In genomic region chrX:15963858-15964257, GRCh38 we compare ENCODE assay signal across 21 cellular contexts.
DNase-seq lines count a peak whose midpoint lies in the region; ATAC-seq, FAIRE-seq and TF ChIP-seq lines count a peak whose summit lies in the region.
"Had no signal": no experiment of that assay in that cellular context is flagged by ENCODE, and none has a peak within 500 bp of the region (broad histone marks: within the 10 kb centered on the region; RNA-seq: fewer than 3 reads in every experiment).

No MANE protein-coding gene starts in this region.

- no peaks in the 10 kb centered on the region for H3K9me3 ChIP-seq in HepG2 (ENCODE audit: low read length)
- H3K9me3 ChIP-seq in right lobe of liver, result no peaks in the 10 kb centered on the region
- H3K9me3 ChIP-seq in astrocyte (ENCODE audit: insufficient read depth, low read depth, low read length), result no peaks in the 10 kb centered on the region
- H3K9me3 ChIP-seq: A549, Caco-2 had no signal

- FAIRE-seq in HepG2 (lab: Jason Lieb, UNC) (no peak), astrocyte (lab: Jason Lieb, UNC) (peak; percentile 78)
- FAIRE-seq: D721Med, G401.6, GM19239 had no signal

- DNase-seq in HepG2 (ENCODE audit: low spot score) (no peak), right lobe of liver (no peak), astrocyte (ENCODE audit: low read depth) (no peak), GM10266 (ENCODE audit: extremely low spot score) (no peak)
- no peak for DNase-seq in activated CD4-positive, alpha-beta T cell treated with anti-CD3 and anti-CD28 coated beads for 1 hour
- DNase-seq: AML-193; Caco-2; Calu3; CD4-positive, alpha-beta T cell; CD8-positive, alpha-beta T cell; DMS79 treated with DMSO at 0.1 percent for 48 hours; GF-D8 had no signal

- no peaks in the 10 kb centered on the region for H3K27me3 Mint-ChIP-seq in astrocyte (ENCODE audit: low read depth, unreplicated experiment)
- H3K27me3 Mint-ChIP-seq: B cell; CD4-positive, alpha-beta T cell had no signal

- 0% methylated on average over 1 of the region's 1 CpG for WGBS in HepG2 (ENCODE audit: low lambda C conversion rate)
- 50% methylated on average over 1 of the region's 1 CpG for WGBS in right lobe of liver (ENCODE audit: insufficient coverage, low coverage, low lambda C conversion rate, missing lambda C conversion rate)

- TF ChIP-seq EP300 in HepG2 (IDR thresholded peaks at IDR 0.05; ENCODE audit: low read depth in 2 of 2, low read length in 2 of 2) (no peak), HepG2 (CRISPR knock-in tag; IDR thresholded peaks at IDR 0.05; ENCODE audit: borderline replicate concordance) (no peak)

- H3K4me1 ChIP-seq in HepG2 (ENCODE audit: insufficient read depth, low read length) (no peaks in the 10 kb centered on the region), right lobe of liver (no peaks in the 10 kb centered on the region), astrocyte (ENCODE audit: insufficient read depth, low read length) (no peaks in the 10 kb centered on the region)
- H3K4me1 ChIP-seq: A549; BLaER1 treated with 17β-estradiol and CSF1 and Interleukin-3, amounts not matched to agents 10 nM and 100 nM; Caco-2 had no signal

- CTCF ChIA-PET in HepG2 (lab: Yijun Ruan, JAX; ENCODE audit: low intra/inter-chr PET ratio, low total read pairs), result no interaction called here

- H3K27me3 ChIP-seq in HepG2 (ENCODE audit: control insufficient read depth in 1 of 2, insufficient read depth in 2 of 2, low read length in 2 of 2), result no peaks in the 10 kb centered on the region
- H3K27me3 ChIP-seq in right lobe of liver, result no peaks in the 10 kb centered on the region
- no peaks in the 10 kb centered on the region for H3K27me3 ChIP-seq in astrocyte (ENCODE audit: insufficient read depth, low read length)

- no peaks in the 10 kb centered on the region for H3K4me1 Mint-ChIP-seq in astrocyte (ENCODE audit: low read depth, unreplicated experiment)
- H3K4me1 Mint-ChIP-seq: B cell had no signal

- POLR2A ChIA-PET in HepG2 (lab: Yijun Ruan, JAX), result no interaction called here

- intact Hi-C loops in HepG2 (cut with micrococcal nuclease; ENCODE audit: unreplicated experiment), result no loop called here
- intact Hi-C loops in right lobe of liver (cut with DNase I), result no loop called here

- no peaks in the 10 kb centered on the region for H4K20me1 ChIP-seq in HepG2 (ENCODE audit: insufficient read depth, low read length)
- H4K20me1 ChIP-seq in astrocyte (ENCODE audit: insufficient read depth, low read length), result no peaks in the 10 kb centered on the region
- H4K20me1 ChIP-seq: BLaER1 treated with 17β-estradiol and CSF1 and Interleukin-3, amounts not matched to agents 10 nM and 100 nM had no signal

- no peak for TF ChIP-seq RAD21 in HepG2 (CRISPR knock-in tag; IDR thresholded peaks at IDR 0.05)

- BruUV-seq in HepG2 (replicated peaks; lab: Mats Ljungman, UMichigan), result no TSS peak

- H3K9ac ChIP-seq in HepG2 (ENCODE audit: insufficient read depth, low read depth, low read length) (no peak overlapping the region), astrocyte (ENCODE audit: low read length) (no peak overlapping the region)
- H3K9ac ChIP-seq: BLaER1 treated with 17β-estradiol and CSF1 and Interleukin-3, amounts not matched to agents 10 nM and 100 nM had no signal

- no peak for TF ChIP-seq POLR2A in HepG2 (IDR thresholded peaks at IDR 0.05; ENCODE audit: insufficient read depth in 1 of 2, low read depth in 2 of 2, low read length in 2 of 2)
- TF ChIP-seq POLR2A in right lobe of liver (IDR thresholded peaks at IDR 0.05), result no peak

- TF ChIP-seq CTCF in HepG2 (CRISPR knock-in tag; IDR thresholded peaks at IDR 0.05) (no peak), right lobe of liver (IDR thresholded peaks at IDR 0.05) (no peak), astrocyte (IDR thresholded peaks at IDR 0.05; ENCODE audit: insufficient read depth, low read depth, low read length) (no peak), GM10266 (IDR thresholded peaks at IDR 0.05; ENCODE audit: control insufficient read depth, insufficient read depth, low read depth, missing control alignments) (no peak)

- H3K36me3 ChIP-seq in HepG2 (replicated peaks in 1 of 2; ENCODE audit: control insufficient read depth in 1 of 2, insufficient read depth in 2 of 2, low read length in 2 of 2) (no peaks in the 10 kb centered on the region), right lobe of liver (no peaks in the 10 kb centered on the region), astrocyte (ENCODE audit: insufficient read depth, low read length) (no peaks in the 10 kb centered on the region)
- H3K36me3 ChIP-seq: BLaER1 treated with 17β-estradiol and CSF1 and Interleukin-3, amounts not matched to agents 10 nM and 100 nM had no signal

- H3K27ac ChIP-seq in HepG2 (ENCODE audit: extremely low read length, insufficient read depth, low read length) (no peak overlapping the region), right lobe of liver (no peak overlapping the region), astrocyte (ENCODE audit: low read depth, low read length) (no peak overlapping the region)
- H3K27ac ChIP-seq: 22Rv1; A549; BLaER1 treated with 17β-estradiol and CSF1 and Interleukin-3, amounts not matched to agents 10 nM and 100 nM; C4-2B had no signal

- ATAC-seq in HepG2, result no peak
- no peak for ATAC-seq in right lobe of liver
- ATAC-seq: A549; CD8-positive, alpha-beta T cell; GM12878 had no signal

- H3K4me3 ChIP-seq in HepG2 (replicated peaks in 1 of 3; ENCODE audit: insufficient read depth in 1 of 3, low read depth in 2 of 3, low read length in 3 of 3) (no peak overlapping the region), right lobe of liver (no peak overlapping the region), astrocyte (ENCODE audit: insufficient read depth, low read depth, low read length) (no peak overlapping the region)
- H3K4me3 ChIP-seq: A549; BLaER1 treated with 17β-estradiol and CSF1 and Interleukin-3, amounts not matched to agents 10 nM and 100 nM; GM12878 had no signal

- no peaks in the 10 kb centered on the region for H3K36me3 Mint-ChIP-seq in astrocyte (ENCODE audit: low read depth, unreplicated experiment)
- H3K36me3 Mint-ChIP-seq: CD8-positive, alpha-beta T cell had no signal

- H3K27ac Mint-ChIP-seq in astrocyte (ENCODE audit: unreplicated experiment), result no peak overlapping the region
- H3K27ac Mint-ChIP-seq: B cell; CD4-positive, alpha-beta T cell; CD8-positive, alpha-beta T cell had no signal

- H3K79me2 ChIP-seq in HepG2 (ENCODE audit: insufficient read depth, low read length), result no peaks in the 10 kb centered on the region
- no peaks in the 10 kb centered on the region for H3K79me2 ChIP-seq in astrocyte (ENCODE audit: insufficient read depth, low read length)

- H3K4me3 Mint-ChIP-seq in astrocyte (ENCODE audit: unreplicated experiment), result no peak overlapping the region
- H3K4me3 Mint-ChIP-seq: B cell; CD4-positive, alpha-beta T cell; CD8-positive, alpha-beta T cell had no signal

- in situ Hi-C loops in HepG2 (cut with HindIII; ENCODE audit: extremely low pct_ligation_motif_present, low pct_unique_long_range_greater_than_20kb), result no loop called here

- H3K9me3 Mint-ChIP-seq in astrocyte (ENCODE audit: unreplicated experiment), result peaks cover 2% of the 10 kb centered on the region
- H3K9me3 Mint-ChIP-seq: CD4-positive, alpha-beta T cell; CD8-positive, alpha-beta T cell had no signal

- H2AFZ ChIP-seq in HepG2 (ENCODE audit: low read length) (no peak overlapping the region), astrocyte (ENCODE audit: low read depth, low read length) (no peak overlapping the region)

- H3K4me2 ChIP-seq in HepG2 (ENCODE audit: low read depth, low read length) (no peak overlapping the region), astrocyte (ENCODE audit: low read length) (no peak overlapping the region)
- H3K4me2 ChIP-seq: A549; BLaER1 treated with 17β-estradiol and CSF1 and Interleukin-3, amounts not matched to agents 10 nM and 100 nM had no signal
